ENCODE assay signal across 15 cellular contexts in the genomic region with DNA sequence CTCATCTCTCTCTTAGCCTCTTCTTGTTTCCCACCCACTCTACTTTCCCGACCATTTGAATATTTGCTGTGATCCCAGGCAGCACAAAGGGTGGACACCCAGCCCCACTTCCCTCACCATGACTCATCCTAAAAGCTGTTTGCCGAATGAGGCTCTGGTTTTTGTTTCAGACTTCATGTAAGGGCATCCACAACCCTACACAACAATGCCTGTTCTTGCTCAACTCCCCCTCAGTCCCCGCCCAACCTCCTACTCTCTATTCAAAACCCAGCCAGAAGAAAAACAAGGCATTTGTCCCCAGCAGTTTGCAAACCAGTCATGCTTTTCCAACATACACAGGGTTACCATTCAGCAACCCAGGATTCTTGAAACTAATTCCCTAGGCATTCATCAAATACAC.
DNase-seq lines count a peak whose midpoint lies in the region; ATAC-seq and TF ChIP-seq lines count a peak whose summit lies in the region.
"Had no signal": no experiment of that assay in that cellular context is flagged by ENCODE, and none has a peak within 500 bp of the region (broad histone marks: within the 10 kb centered on the region; RNA-seq: fewer than 3 reads in every experiment).

No MANE protein-coding gene starts in this region.

- no peak overlapping the region for H3K4me3 ChIP-seq in PC-3 (ENCODE audit: low read length)
- no peak overlapping the region for H3K4me3 ChIP-seq in fibroblast of pulmonary artery (replicated peaks; ENCODE audit: low read depth, low read length)
- H3K4me3 ChIP-seq: left lung, SK-N-MC, uterus had no signal

- no peak overlapping the region for H2AFZ ChIP-seq in PC-3 (ENCODE audit: low read length)

- peak overlapping the region; percentile 46 for H3K4me3 Mint-ChIP-seq in neural crest cell
- no peak overlapping the region for H3K4me3 Mint-ChIP-seq in activated T-helper 17 cell treated with anti-CD3 and anti-CD28 coated beads, Interleukin-2, amount 50 U/mL, for 72 hours
- H3K4me3 Mint-ChIP-seq: activated naive CD8-positive, alpha-beta T cell treated with anti-CD3 and anti-CD28 coated beads, Interleukin-2, amount 50 U/mL, for 24 hours had no signal

- H3K27me3 ChIP-seq in PC-3 (ENCODE audit: low read length): no peaks in the 10 kb centered on the region
- H3K27me3 ChIP-seq: left lung, uterus had no signal

- H3K36me3 ChIP-seq in PC-3 (ENCODE audit: low read depth, low read length): no peaks in the 10 kb centered on the region
- H3K36me3 ChIP-seq: left lung, uterus had no signal

- H3F3A ChIP-seq in PC-3 (ENCODE audit: low read length, unreplicated experiment): no peaks in the 10 kb centered on the region

- H3K9me3 ChIP-seq in PC-3 (ENCODE audit: low read length): no peaks in the 10 kb centered on the region

- ATAC-seq in PC-3: no peak
- no peak for ATAC-seq in activated T-helper 17 cell treated with anti-CD3 and anti-CD28 coated beads, Interleukin-2, amount 50 U/mL, for 72 hours (replicated peaks)
- ATAC-seq: activated naive CD8-positive, alpha-beta T cell treated with anti-CD3 and anti-CD28 coated beads, Interleukin-2, amount 50 U/mL, for 24 hours; left lung had no signal

- POLR2A ChIA-PET in PC-3 (lab: Charles Lee; ENCODE audit: unreplicated experiment): no interaction called here

- H3K4me2 ChIP-seq in PC-3 (ENCODE audit: low read length): 0 out of 2 replicates have a peak overlapping the region, but pooled peaks have one; percentile 7

- no peak for TF ChIP-seq CTCF in PC-3 (conservative IDR thresholded peaks at IDR 0.05; ENCODE audit: low read depth, low read length)
- TF ChIP-seq CTCF in fibroblast of pulmonary artery (IDR thresholded peaks at IDR 0.05; ENCODE audit: low read length, missing control alignments): no peak
- no peak for TF ChIP-seq CTCF in neural crest cell (conservative IDR thresholded peaks at IDR 0.05)

- H3K9me2 ChIP-seq in PC-3 (replicated peaks; ENCODE audit: low read length): no peaks in the 10 kb centered on the region

- no peaks in the 10 kb centered on the region for H4K20me1 ChIP-seq in PC-3 (ENCODE audit: low read length)

- no peak overlapping the region for H3K9ac ChIP-seq in PC-3 (ENCODE audit: low read length)

- DNase-seq in AG08395 (ENCODE audit: low spot score) (peak; percentile 7), PC-3 (peak; percentile 52), fibroblast of pulmonary artery (ENCODE audit: low read depth) (peak; percentile 87), neural crest cell (ENCODE audit: low read depth, low spot score) (peak; percentile 5), GF-D8 (lab: John Stamatoyannopoulos, UW) (no peak)
- DNase-seq in activated CD4-positive, alpha-beta T cell treated with anti-CD3 and anti-CD28 coated beads, Interleukin-2, amount 50 U/mL, for 4 hours: no peak
- DNase-seq in activated CD4-positive, alpha-beta T cell treated with anti-CD3 and anti-CD28 coated beads, Interleukin-2, amount 50 U/mL, for 48 hours: no peak
- DNase-seq: activated CD4-positive, CD25-positive, alpha-beta regulatory T cell; activated naive CD8-positive, alpha-beta T cell treated with anti-CD3 and anti-CD28 coated beads, Interleukin-2, amount 50 U/mL, for 24 hours; DMS 273 treated with DMSO at 0.1 percent for 48 hours; effector CD8-positive, alpha-beta T cell; left lung; uterus had no signal

- intact Hi-C loops in PC-3 (cut with micrococcal nuclease): no loop called here

- no peak overlapping the region for H3K27ac ChIP-seq in PC-3 (ENCODE audit: low read length)
- H3K27ac ChIP-seq: left lung, SK-N-MC, uterus had no signal

- no peaks in the 10 kb centered on the region for H3K79me2 ChIP-seq in PC-3 (ENCODE audit: low read length)

- peaks cover 16% of the 10 kb centered on the region for H3K36me3 Mint-ChIP-seq in neural crest cell (ENCODE audit: low read depth)
- no peaks in the 10 kb centered on the region for H3K36me3 Mint-ChIP-seq in activated T-helper 17 cell treated with anti-CD3 and anti-CD28 coated beads, Interleukin-2, amount 50 U/mL, for 72 hours (ENCODE audit: low read depth)

- H3K4me1 Mint-ChIP-seq in neural crest cell: peaks cover 28% of the 10 kb centered on the region
- no peaks in the 10 kb centered on the region for H3K4me1 Mint-ChIP-seq in activated T-helper 17 cell treated with anti-CD3 and anti-CD28 coated beads, Interleukin-2, amount 50 U/mL, for 72 hours
- H3K4me1 Mint-ChIP-seq: activated naive CD8-positive, alpha-beta T cell treated with anti-CD3 and anti-CD28 coated beads, Interleukin-2, amount 50 U/mL, for 24 hours had no signal

- CTCF ChIA-PET in PC-3 (lab: Charles Lee): no interaction called here

- no peaks in the 10 kb centered on the region for H3K27me3 Mint-ChIP-seq in neural crest cell (ENCODE audit: low read depth)
- peaks cover 5% of the 10 kb centered on the region for H3K27me3 Mint-ChIP-seq in activated T-helper 17 cell treated with anti-CD3 and anti-CD28 coated beads, Interleukin-2, amount 50 U/mL, for 72 hours
- H3K27me3 Mint-ChIP-seq: activated naive CD8-positive, alpha-beta T cell treated with anti-CD3 and anti-CD28 coated beads, Interleukin-2, amount 50 U/mL, for 24 hours had no signal

- no TSS peak for BruUV-seq in PC-3 (replicated peaks; lab: Mats Ljungman, UMichigan)

- peak overlapping the region; percentile 83 for H3K27ac Mint-ChIP-seq in neural crest cell (ENCODE audit: unreplicated experiment)
- H3K27ac Mint-ChIP-seq in activated T-helper 17 cell treated with anti-CD3 and anti-CD28 coated beads, Interleukin-2, amount 50 U/mL, for 72 hours: no peak overlapping the region
- H3K27ac Mint-ChIP-seq: activated naive CD8-positive, alpha-beta T cell treated with anti-CD3 and anti-CD28 coated beads, Interleukin-2, amount 50 U/mL, for 24 hours had no signal

- peaks cover 9% of the 10 kb centered on the region for H3K4me1 ChIP-seq in PC-3 (ENCODE audit: insufficient read depth, low read length)
- H3K4me1 ChIP-seq: left lung, uterus had no signal

- peaks cover 13% of the 10 kb centered on the region for H3K9me3 Mint-ChIP-seq in neural crest cell
- no peaks in the 10 kb centered on the region for H3K9me3 Mint-ChIP-seq in activated T-helper 17 cell treated with anti-CD3 and anti-CD28 coated beads, Interleukin-2, amount 50 U/mL, for 72 hours

Comparison
In these comparisons a context has a peak if more than half of its experiments do, and no peak if none do; other contexts are left out.
1. DNase-seq: peak in AG08395 (single experiment), PC-3 (single experiment), fibroblast of pulmonary artery (single experiment) and neural crest cell (single experiment); none in activated CD4-positive, alpha-beta T cell treated with anti-CD3 and anti-CD28 coated beads, Interleukin-2, amount 50 U/mL, for 4 hours (0 of 2), GF-D8 (single experiment) and activated CD4-positive, alpha-beta T cell treated with anti-CD3 and anti-CD28 coated beads, Interleukin-2, amount 50 U/mL, for 48 hours (0 of 2).